ENCODE assay signal across 25 cellular contexts in the genomic region with DNA sequence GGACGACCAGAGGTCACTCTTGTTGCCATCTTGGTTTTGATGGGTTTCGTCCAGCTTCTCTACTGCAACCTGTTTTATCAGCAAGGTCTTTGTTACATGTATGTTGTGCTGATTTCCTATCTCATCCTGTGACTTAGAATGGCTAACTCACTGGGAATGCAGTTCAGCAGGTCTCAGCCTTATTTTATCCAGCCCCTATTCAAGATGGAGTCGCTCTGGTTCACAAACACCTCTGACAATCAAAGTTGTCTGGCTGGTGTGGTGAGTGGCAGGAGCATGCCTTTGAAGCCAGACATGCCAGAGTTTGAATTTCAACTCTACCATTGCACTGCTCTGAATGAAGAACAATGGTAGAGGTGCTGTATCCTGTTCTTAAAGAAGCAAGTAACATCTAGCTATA.
DNase-seq lines count a peak whose midpoint lies in the region; FAIRE-seq and TF ChIP-seq lines count a peak whose summit lies in the region.
"Had no signal": no experiment of that assay in that cellular context is flagged by ENCODE, and none has a peak within 500 bp of the region (broad histone marks: within the 10 kb centered on the region; RNA-seq: fewer than 3 reads in every experiment).

No MANE protein-coding gene starts in this region.

- no peaks in the 10 kb centered on the region for H3F3A ChIP-seq in MM.1S (ENCODE audit: insufficient read depth, low read length)

- H3K4me2 ChIP-seq in MM.1S (ENCODE audit: low read depth, low read length) = no peak overlapping the region
- H3K4me2 ChIP-seq: A549; BLaER1 treated with 17β-estradiol and CSF1 and Interleukin-3, amounts not matched to agents 10 nM and 100 nM had no signal

- H3K9ac ChIP-seq in MM.1S (ENCODE audit: low read length) = no peak overlapping the region
- H3K9ac ChIP-seq: BLaER1 treated with 17β-estradiol and CSF1 and Interleukin-3, amounts not matched to agents 10 nM and 100 nM had no signal

- no peaks in the 10 kb centered on the region for H3K9me2 ChIP-seq in MM.1S (replicated peaks; ENCODE audit: insufficient read depth, low read length)

- no peak overlapping the region for H2AFZ ChIP-seq in MM.1S (ENCODE audit: low read length)

- H4K20me1 ChIP-seq in MM.1S (ENCODE audit: insufficient read depth, low read length) = no peaks in the 10 kb centered on the region
- H4K20me1 ChIP-seq: BLaER1 treated with 17β-estradiol and CSF1 and Interleukin-3, amounts not matched to agents 10 nM and 100 nM had no signal

- H3K27ac ChIP-seq in MM.1S (ENCODE audit: low read length) = no peak overlapping the region
- H3K27ac ChIP-seq: 22Rv1; A549; BLaER1 treated with 17β-estradiol and CSF1 and Interleukin-3, amounts not matched to agents 10 nM and 100 nM; C4-2B had no signal

- H3K4me3 ChIP-seq in bronchial epithelial cell (ENCODE audit: low read depth, low read length) (no peak overlapping the region), MM.1S (ENCODE audit: low read length) (no peak overlapping the region)
- H3K4me3 ChIP-seq: A549; BLaER1 treated with 17β-estradiol and CSF1 and Interleukin-3, amounts not matched to agents 10 nM and 100 nM had no signal

- H3K36me3 ChIP-seq in bronchial epithelial cell (ENCODE audit: control insufficient read depth, insufficient read depth, low read length) = no peaks in the 10 kb centered on the region
- no peaks in the 10 kb centered on the region for H3K36me3 ChIP-seq in MM.1S (replicated peaks; ENCODE audit: insufficient read depth, low read length)
- H3K36me3 ChIP-seq: BLaER1 treated with 17β-estradiol and CSF1 and Interleukin-3, amounts not matched to agents 10 nM and 100 nM had no signal

- no peaks in the 10 kb centered on the region for H3K4me1 ChIP-seq in MM.1S (ENCODE audit: low read length)
- H3K4me1 ChIP-seq: A549; BLaER1 treated with 17β-estradiol and CSF1 and Interleukin-3, amounts not matched to agents 10 nM and 100 nM; Caco-2 had no signal

- H3K9me3 ChIP-seq in MM.1S (replicated peaks; ENCODE audit: insufficient read depth, low read length) = no peaks in the 10 kb centered on the region
- H3K9me3 ChIP-seq: A549; BLaER1 treated with 17β-estradiol and CSF1 and Interleukin-3, amounts not matched to agents 10 nM and 100 nM; Caco-2 had no signal

- peak; percentile 13 for DNase-seq in ELF-1 (ENCODE audit: low read depth, low spot score)
- DNase-seq in bronchial epithelial cell (ENCODE audit: low read depth) = peak; percentile 19
- peak; percentile 51 for DNase-seq in islet precursor cell
- DNase-seq in middle frontal gyrus (ENCODE audit: extremely low spot score, low spot score) = no peak
- no peak for DNase-seq in NCI-H2107 (lab: John Stamatoyannopoulos, UW)
- no peak for DNase-seq in MM.1S
- DNase-seq: AML-193; Calu3; CD4-positive, alpha-beta T cell; CD8-positive, alpha-beta T cell; DMS153; DMS53; DMS79; DND-41; EL; GF-D8 had no signal

- FAIRE-seq in bronchial epithelial cell (lab: Jason Lieb, UNC) = no peak
- FAIRE-seq: A549, D721Med, G401.6, GM12891, GM19239 had no signal

- no peak for TF ChIP-seq CTCF in bronchial epithelial cell (IDR thresholded peaks at IDR 0.05; ENCODE audit: insufficient read depth, low read length, severe bottlenecking)
- TF ChIP-seq CTCF in MM.1S (IDR thresholded peaks at IDR 0.05; ENCODE audit: low read length) = no peak

- no peaks in the 10 kb centered on the region for H3K79me2 ChIP-seq in MM.1S (ENCODE audit: low read length)

- no peaks in the 10 kb centered on the region for H3K27me3 ChIP-seq in bronchial epithelial cell (ENCODE audit: control insufficient read depth, insufficient read depth, low read length)
- no peaks in the 10 kb centered on the region for H3K27me3 ChIP-seq in MM.1S (replicated peaks; ENCODE audit: insufficient read depth, low read length)
- H3K27me3 ChIP-seq: BLaER1 treated with 17β-estradiol and CSF1 and Interleukin-3, amounts not matched to agents 10 nM and 100 nM had no signal

Comparison
In these comparisons a context has a peak if more than half of its experiments do, and no peak if none do; other contexts are left out.
1. DNase-seq: peak in ELF-1 (single experiment), bronchial epithelial cell (single experiment) and islet precursor cell (single experiment); none in middle frontal gyrus (single experiment), NCI-H2107 (single experiment) and MM.1S (single experiment).